ENCODE assay signal across 1 cellular context in the genomic region with DNA sequence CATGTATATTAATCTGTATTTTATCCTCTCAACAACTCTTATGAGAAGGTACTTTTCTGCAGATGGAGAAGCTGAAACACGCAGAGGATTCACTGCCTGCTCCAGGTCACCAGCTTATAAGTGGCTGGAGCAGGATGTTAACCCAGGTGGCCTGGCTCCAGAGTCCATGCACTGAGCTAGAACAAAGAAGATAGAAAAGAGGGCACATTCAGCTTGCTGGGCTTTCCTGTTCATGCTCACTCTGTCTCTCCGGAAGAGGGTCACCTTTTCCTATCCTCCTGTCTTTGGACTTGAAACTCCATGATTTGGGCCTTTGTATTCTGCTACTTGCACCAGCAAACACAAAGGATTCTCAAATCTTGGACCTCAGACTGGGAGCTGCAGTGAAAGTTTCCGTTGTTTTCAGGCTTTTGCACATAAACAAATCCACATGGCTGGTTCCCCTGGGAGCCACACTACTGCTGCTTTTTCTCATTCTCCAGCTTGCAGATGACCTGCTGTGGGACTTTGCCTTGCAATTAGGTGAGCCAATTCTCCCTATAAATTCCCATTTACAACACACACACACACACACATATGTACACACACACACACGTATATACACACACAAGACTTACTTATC.
TF ChIP-seq lines count a peak whose summit lies in the region.

No MANE protein-coding gene starts in this region.

TF ChIP-seq in K562, 482 proteins besides CTCF, POLR2A, EP300 and RAD21 (continued from another document and continues in another):
- TF ChIP-seq, protein P1, sequence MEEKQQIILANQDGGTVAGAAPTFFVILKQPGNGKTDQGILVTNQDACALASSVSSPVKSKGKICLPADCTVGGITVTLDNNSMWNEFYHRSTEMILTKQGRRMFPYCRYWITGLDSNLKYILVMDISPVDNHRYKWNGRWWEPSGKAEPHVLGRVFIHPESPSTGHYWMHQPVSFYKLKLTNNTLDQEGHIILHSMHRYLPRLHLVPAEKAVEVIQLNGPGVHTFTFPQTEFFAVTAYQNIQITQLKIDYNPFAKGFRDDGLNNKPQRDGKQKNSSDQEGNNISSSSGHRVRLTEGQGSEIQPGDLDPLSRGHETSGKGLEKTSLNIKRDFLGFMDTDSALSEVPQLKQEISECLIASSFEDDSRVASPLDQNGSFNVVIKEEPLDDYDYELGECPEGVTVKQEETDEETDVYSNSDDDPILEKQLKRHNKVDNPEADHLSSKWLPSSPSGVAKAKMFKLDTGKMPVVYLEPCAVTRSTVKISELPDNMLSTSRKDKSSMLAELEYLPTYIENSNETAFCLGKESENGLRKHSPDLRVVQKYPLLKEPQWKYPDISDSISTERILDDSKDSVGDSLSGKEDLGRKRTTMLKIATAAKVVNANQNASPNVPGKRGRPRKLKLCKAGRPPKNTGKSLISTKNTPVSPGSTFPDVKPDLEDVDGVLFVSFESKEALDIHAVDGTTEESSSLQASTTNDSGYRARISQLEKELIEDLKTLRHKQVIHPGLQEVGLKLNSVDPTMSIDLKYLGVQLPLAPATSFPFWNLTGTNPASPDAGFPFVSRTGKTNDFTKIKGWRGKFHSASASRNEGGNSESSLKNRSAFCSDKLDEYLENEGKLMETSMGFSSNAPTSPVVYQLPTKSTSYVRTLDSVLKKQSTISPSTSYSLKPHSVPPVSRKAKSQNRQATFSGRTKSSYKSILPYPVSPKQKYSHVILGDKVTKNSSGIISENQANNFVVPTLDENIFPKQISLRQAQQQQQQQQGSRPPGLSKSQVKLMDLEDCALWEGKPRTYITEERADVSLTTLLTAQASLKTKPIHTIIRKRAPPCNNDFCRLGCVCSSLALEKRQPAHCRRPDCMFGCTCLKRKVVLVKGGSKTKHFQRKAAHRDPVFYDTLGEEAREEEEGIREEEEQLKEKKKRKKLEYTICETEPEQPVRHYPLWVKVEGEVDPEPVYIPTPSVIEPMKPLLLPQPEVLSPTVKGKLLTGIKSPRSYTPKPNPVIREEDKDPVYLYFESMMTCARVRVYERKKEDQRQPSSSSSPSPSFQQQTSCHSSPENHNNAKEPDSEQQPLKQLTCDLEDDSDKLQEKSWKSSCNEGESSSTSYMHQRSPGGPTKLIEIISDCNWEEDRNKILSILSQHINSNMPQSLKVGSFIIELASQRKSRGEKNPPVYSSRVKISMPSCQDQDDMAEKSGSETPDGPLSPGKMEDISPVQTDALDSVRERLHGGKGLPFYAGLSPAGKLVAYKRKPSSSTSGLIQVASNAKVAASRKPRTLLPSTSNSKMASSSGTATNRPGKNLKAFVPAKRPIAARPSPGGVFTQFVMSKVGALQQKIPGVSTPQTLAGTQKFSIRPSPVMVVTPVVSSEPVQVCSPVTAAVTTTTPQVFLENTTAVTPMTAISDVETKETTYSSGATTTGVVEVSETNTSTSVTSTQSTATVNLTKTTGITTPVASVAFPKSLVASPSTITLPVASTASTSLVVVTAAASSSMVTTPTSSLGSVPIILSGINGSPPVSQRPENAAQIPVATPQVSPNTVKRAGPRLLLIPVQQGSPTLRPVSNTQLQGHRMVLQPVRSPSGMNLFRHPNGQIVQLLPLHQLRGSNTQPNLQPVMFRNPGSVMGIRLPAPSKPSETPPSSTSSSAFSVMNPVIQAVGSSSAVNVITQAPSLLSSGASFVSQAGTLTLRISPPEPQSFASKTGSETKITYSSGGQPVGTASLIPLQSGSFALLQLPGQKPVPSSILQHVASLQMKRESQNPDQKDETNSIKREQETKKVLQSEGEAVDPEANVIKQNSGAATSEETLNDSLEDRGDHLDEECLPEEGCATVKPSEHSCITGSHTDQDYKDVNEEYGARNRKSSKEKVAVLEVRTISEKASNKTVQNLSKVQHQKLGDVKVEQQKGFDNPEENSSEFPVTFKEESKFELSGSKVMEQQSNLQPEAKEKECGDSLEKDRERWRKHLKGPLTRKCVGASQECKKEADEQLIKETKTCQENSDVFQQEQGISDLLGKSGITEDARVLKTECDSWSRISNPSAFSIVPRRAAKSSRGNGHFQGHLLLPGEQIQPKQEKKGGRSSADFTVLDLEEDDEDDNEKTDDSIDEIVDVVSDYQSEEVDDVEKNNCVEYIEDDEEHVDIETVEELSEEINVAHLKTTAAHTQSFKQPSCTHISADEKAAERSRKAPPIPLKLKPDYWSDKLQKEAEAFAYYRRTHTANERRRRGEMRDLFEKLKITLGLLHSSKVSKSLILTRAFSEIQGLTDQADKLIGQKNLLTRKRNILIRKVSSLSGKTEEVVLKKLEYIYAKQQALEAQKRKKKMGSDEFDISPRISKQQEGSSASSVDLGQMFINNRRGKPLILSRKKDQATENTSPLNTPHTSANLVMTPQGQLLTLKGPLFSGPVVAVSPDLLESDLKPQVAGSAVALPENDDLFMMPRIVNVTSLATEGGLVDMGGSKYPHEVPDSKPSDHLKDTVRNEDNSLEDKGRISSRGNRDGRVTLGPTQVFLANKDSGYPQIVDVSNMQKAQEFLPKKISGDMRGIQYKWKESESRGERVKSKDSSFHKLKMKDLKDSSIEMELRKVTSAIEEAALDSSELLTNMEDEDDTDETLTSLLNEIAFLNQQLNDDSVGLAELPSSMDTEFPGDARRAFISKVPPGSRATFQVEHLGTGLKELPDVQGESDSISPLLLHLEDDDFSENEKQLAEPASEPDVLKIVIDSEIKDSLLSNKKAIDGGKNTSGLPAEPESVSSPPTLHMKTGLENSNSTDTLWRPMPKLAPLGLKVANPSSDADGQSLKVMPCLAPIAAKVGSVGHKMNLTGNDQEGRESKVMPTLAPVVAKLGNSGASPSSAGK (IDR thresholded peaks at IDR 0.05): no peak
- TF ChIP-seq, protein P2, sequence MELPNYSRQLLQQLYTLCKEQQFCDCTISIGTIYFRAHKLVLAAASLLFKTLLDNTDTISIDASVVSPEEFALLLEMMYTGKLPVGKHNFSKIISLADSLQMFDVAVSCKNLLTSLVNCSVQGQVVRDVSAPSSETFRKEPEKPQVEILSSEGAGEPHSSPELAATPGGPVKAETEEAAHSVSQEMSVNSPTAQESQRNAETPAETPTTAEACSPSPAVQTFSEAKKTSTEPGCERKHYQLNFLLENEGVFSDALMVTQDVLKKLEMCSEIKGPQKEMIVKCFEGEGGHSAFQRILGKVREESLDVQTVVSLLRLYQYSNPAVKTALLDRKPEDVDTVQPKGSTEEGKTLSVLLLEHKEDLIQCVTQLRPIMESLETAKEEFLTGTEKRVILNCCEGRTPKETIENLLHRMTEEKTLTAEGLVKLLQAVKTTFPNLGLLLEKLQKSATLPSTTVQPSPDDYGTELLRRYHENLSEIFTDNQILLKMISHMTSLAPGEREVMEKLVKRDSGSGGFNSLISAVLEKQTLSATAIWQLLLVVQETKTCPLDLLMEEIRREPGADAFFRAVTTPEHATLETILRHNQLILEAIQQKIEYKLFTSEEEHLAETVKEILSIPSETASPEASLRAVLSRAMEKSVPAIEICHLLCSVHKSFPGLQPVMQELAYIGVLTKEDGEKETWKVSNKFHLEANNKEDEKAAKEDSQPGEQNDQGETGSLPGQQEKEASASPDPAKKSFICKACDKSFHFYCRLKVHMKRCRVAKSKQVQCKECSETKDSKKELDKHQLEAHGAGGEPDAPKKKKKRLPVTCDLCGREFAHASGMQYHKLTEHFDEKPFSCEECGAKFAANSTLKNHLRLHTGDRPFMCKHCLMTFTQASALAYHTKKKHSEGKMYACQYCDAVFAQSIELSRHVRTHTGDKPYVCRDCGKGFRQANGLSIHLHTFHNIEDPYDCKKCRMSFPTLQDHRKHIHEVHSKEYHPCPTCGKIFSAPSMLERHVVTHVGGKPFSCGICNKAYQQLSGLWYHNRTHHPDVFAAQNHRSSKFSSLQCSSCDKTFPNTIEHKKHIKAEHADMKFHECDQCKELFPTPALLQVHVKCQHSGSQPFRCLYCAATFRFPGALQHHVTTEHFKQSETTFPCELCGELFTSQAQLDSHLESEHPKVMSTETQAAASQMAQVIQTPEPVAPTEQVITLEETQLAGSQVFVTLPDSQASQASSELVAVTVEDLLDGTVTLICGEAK (IDR thresholded peaks at IDR 0.05): no peak
- TF ChIP-seq, protein P2 (CRISPR knock-in tag; IDR thresholded peaks at IDR 0.05): no peak
- TF ChIP-seq, protein P3, sequence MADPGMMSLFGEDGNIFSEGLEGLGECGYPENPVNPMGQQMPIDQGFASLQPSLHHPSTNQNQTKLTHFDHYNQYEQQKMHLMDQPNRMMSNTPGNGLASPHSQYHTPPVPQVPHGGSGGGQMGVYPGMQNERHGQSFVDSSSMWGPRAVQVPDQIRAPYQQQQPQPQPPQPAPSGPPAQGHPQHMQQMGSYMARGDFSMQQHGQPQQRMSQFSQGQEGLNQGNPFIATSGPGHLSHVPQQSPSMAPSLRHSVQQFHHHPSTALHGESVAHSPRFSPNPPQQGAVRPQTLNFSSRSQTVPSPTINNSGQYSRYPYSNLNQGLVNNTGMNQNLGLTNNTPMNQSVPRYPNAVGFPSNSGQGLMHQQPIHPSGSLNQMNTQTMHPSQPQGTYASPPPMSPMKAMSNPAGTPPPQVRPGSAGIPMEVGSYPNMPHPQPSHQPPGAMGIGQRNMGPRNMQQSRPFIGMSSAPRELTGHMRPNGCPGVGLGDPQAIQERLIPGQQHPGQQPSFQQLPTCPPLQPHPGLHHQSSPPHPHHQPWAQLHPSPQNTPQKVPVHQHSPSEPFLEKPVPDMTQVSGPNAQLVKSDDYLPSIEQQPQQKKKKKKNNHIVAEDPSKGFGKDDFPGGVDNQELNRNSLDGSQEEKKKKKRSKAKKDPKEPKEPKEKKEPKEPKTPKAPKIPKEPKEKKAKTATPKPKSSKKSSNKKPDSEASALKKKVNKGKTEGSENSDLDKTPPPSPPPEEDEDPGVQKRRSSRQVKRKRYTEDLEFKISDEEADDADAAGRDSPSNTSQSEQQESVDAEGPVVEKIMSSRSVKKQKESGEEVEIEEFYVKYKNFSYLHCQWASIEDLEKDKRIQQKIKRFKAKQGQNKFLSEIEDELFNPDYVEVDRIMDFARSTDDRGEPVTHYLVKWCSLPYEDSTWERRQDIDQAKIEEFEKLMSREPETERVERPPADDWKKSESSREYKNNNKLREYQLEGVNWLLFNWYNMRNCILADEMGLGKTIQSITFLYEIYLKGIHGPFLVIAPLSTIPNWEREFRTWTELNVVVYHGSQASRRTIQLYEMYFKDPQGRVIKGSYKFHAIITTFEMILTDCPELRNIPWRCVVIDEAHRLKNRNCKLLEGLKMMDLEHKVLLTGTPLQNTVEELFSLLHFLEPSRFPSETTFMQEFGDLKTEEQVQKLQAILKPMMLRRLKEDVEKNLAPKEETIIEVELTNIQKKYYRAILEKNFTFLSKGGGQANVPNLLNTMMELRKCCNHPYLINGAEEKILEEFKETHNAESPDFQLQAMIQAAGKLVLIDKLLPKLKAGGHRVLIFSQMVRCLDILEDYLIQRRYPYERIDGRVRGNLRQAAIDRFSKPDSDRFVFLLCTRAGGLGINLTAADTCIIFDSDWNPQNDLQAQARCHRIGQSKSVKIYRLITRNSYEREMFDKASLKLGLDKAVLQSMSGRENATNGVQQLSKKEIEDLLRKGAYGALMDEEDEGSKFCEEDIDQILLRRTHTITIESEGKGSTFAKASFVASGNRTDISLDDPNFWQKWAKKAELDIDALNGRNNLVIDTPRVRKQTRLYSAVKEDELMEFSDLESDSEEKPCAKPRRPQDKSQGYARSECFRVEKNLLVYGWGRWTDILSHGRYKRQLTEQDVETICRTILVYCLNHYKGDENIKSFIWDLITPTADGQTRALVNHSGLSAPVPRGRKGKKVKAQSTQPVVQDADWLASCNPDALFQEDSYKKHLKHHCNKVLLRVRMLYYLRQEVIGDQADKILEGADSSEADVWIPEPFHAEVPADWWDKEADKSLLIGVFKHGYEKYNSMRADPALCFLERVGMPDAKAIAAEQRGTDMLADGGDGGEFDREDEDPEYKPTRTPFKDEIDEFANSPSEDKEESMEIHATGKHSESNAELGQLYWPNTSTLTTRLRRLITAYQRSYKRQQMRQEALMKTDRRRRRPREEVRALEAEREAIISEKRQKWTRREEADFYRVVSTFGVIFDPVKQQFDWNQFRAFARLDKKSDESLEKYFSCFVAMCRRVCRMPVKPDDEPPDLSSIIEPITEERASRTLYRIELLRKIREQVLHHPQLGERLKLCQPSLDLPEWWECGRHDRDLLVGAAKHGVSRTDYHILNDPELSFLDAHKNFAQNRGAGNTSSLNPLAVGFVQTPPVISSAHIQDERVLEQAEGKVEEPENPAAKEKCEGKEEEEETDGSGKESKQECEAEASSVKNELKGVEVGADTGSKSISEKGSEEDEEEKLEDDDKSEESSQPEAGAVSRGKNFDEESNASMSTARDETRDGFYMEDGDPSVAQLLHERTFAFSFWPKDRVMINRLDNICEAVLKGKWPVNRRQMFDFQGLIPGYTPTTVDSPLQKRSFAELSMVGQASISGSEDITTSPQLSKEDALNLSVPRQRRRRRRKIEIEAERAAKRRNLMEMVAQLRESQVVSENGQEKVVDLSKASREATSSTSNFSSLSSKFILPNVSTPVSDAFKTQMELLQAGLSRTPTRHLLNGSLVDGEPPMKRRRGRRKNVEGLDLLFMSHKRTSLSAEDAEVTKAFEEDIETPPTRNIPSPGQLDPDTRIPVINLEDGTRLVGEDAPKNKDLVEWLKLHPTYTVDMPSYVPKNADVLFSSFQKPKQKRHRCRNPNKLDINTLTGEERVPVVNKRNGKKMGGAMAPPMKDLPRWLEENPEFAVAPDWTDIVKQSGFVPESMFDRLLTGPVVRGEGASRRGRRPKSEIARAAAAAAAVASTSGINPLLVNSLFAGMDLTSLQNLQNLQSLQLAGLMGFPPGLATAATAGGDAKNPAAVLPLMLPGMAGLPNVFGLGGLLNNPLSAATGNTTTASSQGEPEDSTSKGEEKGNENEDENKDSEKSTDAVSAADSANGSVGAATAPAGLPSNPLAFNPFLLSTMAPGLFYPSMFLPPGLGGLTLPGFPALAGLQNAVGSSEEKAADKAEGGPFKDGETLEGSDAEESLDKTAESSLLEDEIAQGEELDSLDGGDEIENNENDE (IDR thresholded peaks at IDR 0.05; ENCODE audit: low read depth, low read length): no peak
- no peak for TF ChIP-seq ZNF165 (CRISPR knock-in tag; IDR thresholded peaks at IDR 0.05; ENCODE audit: borderline replicate concordance)
- TF ChIP-seq DPF2 (IDR thresholded peaks at IDR 0.05): no peak
- TF ChIP-seq FUS (optimal IDR thresholded peaks at IDR 0.05; ENCODE audit: low read depth, low read length): no peak
